1 cellular context compared by ENCODE assay signal in the genomic region with DNA sequence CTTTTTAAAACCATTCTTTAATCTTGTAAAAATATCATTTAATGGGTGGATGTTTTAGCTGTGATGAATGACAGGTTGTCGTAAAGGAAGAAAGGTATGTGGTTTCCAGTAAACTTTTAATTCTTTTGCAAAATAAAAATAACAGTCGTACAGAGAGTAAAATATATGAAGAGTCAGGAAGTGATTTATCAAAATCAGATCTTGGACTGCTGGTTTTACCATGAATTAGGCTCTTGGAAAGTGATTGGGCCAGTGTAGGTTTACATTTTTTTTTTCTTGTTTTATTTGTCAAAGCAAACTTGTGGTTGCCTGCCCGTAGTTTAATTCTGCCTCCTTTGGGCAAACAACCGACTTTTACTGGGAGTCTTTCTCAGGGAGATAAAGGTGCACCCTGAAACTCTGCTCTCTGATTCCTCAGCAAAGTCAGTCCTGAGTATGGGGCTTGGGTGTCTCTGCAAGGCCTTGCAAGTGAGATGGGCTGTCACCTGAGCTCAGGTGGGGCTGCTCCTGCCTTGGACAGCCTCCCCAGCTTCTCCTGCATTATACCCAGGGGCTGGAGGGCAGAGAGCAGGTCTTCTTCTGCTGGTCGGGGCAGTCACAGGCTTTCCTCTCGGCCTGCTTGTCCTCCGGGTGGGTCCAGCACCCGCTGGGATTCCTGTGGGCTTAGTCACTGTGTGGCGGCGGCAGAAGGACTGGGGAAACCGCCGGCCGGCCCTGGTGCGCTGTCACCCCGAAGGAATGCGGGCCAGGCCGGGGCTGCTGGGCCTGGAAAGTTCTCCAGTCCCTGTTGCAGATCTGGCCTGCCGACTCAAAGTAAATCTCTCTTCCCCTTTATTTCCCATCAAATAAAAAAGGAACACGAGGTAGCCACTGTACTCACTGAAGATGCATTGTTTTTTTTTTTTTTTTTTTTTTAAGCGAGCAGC.
TF ChIP-seq lines count a peak whose summit lies in the region.

No MANE protein-coding gene starts in this region.

TF ChIP-seq in HepG2, 621 proteins besides CTCF, POLR2A, EP300 and RAD21 (continued from another document and continues in another):
- TF ChIP-seq ZBTB34 (CRISPR knock-in tag; IDR thresholded peaks at IDR 0.05), result no peak
- TF ChIP-seq FOXO1 (CRISPR knock-in tag; IDR thresholded peaks at IDR 0.05), result no peak
- peak; percentile 63 for TF ChIP-seq SRSF1 (optimal IDR thresholded peaks at IDR 0.05; ENCODE audit: low read depth, low read length)
- TF ChIP-seq ARHGAP35 (CRISPR knock-in tag; IDR thresholded peaks at IDR 0.05; ENCODE audit: borderline replicate concordance), result no peak
- TF ChIP-seq ZNF230 (CRISPR knock-in tag; IDR thresholded peaks at IDR 0.05), result no peak; the same call in 1 of the 2 replicates
- no peak for TF ChIP-seq MTF2 (CRISPR knock-in tag; IDR thresholded peaks at IDR 0.05; ENCODE audit: borderline replicate concordance)
- TF ChIP-seq MAFG (CRISPR knock-in tag; IDR thresholded peaks at IDR 0.05), result no peak
- no peak for TF ChIP-seq ZNF430 (CRISPR knock-in tag; IDR thresholded peaks at IDR 0.05)
- TF ChIP-seq ELF3 (CRISPR knock-in tag; IDR thresholded peaks at IDR 0.05), result peak; percentile 46; the same call in 1 of the 2 replicates
- no peak for TF ChIP-seq ZNF337 (CRISPR knock-in tag; IDR thresholded peaks at IDR 0.05; ENCODE audit: borderline replicate concordance, low read depth)
- TF ChIP-seq ZBTB25 (CRISPR knock-in tag; IDR thresholded peaks at IDR 0.05), result no peak
- peak; percentile 82 for TF ChIP-seq ZFY (CRISPR knock-in tag; IDR thresholded peaks at IDR 0.05)
- TF ChIP-seq NPAS2 (CRISPR knock-in tag; IDR thresholded peaks at IDR 0.05; ENCODE audit: borderline replicate concordance), result no peak
- TF ChIP-seq ZNF589 (CRISPR knock-in tag; conservative IDR thresholded peaks at IDR 0.05), result no peak
- TF ChIP-seq IKZF5 (CRISPR knock-in tag; IDR thresholded peaks at IDR 0.05), result no peak; the same call in 1 of the 2 replicates
- no peak for TF ChIP-seq DNMT3B (CRISPR knock-in tag; conservative IDR thresholded peaks at IDR 0.05)
- TF ChIP-seq, protein P1, sequence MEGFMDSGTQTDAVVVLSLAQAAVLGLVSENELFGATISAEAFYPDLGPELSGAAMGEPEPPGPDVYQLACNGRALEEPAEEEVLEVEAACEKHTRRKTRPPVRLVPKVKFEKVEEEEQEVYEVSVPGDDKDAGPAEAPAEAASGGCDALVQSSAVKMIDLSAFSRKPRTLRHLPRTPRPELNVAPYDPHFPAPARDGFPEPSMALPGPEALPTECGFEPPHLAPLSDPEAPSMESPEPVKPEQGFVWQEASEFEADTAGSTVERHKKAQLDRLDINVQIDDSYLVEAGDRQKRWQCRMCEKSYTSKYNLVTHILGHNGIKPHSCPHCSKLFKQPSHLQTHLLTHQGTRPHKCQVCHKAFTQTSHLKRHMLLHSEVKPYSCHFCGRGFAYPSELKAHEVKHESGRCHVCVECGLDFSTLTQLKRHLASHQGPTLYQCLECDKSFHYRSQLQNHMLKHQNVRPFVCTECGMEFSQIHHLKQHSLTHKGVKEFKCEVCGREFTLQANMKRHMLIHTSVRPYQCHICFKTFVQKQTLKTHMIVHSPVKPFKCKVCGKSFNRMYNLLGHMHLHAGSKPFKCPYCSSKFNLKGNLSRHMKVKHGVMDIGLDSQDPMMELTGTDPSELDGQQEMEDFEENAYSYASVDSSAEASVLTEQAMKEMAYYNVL (CRISPR knock-in tag; IDR thresholded peaks at IDR 0.05; ENCODE audit: borderline replicate concordance), result no peak
- no peak for TF ChIP-seq SRSF4 (IDR thresholded peaks at IDR 0.05; ENCODE audit: low read depth, low read length, poor library complexity, severe bottlenecking)
- TF ChIP-seq HMGXB3 (CRISPR knock-in tag; IDR thresholded peaks at IDR 0.05; ENCODE audit: borderline replicate concordance), result no peak; the same call in 1 of the 2 replicates
- TF ChIP-seq, protein P2, sequence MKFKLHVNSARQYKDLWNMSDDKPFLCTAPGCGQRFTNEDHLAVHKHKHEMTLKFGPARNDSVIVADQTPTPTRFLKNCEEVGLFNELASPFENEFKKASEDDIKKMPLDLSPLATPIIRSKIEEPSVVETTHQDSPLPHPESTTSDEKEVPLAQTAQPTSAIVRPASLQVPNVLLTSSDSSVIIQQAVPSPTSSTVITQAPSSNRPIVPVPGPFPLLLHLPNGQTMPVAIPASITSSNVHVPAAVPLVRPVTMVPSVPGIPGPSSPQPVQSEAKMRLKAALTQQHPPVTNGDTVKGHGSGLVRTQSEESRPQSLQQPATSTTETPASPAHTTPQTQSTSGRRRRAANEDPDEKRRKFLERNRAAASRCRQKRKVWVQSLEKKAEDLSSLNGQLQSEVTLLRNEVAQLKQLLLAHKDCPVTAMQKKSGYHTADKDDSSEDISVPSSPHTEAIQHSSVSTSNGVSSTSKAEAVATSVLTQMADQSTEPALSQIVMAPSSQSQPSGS (CRISPR knock-in tag; IDR thresholded peaks at IDR 0.05), result peak; percentile 68; the same call in 1 of the 2 replicates
- no peak for TF ChIP-seq ASH2L (IDR thresholded peaks at IDR 0.05; ENCODE audit: insufficient read length, low read depth, low read length)
- 0 out of 2 replicates have a peak, but pooled peaks have one; percentile 59 for TF ChIP-seq ZBTB20 (CRISPR knock-in tag; IDR thresholded peaks at IDR 0.05; ENCODE audit: borderline replicate concordance, low read depth)
- no peak for TF ChIP-seq SMAD9 (CRISPR knock-in tag; IDR thresholded peaks at IDR 0.05)
- TF ChIP-seq ZNF549 (CRISPR knock-in tag; IDR thresholded peaks at IDR 0.05), result no peak
- no peak for TF ChIP-seq ZBTB44 (CRISPR knock-in tag; IDR thresholded peaks at IDR 0.05)
- no peak for TF ChIP-seq MIXL1 (CRISPR knock-in tag; IDR thresholded peaks at IDR 0.05)
- TF ChIP-seq ZBTB8A (CRISPR knock-in tag; IDR thresholded peaks at IDR 0.05; ENCODE audit: borderline replicate concordance, low read depth), result no peak
- TF ChIP-seq ZNF580 (CRISPR knock-in tag; IDR thresholded peaks at IDR 0.05; ENCODE audit: borderline replicate concordance, low read depth), result peak; percentile 33; the same call in 1 of the 2 replicates
- no peak for TF ChIP-seq U2AF2 (IDR thresholded peaks at IDR 0.05; ENCODE audit: low read depth, low read length)
- peak; percentile 39 for TF ChIP-seq RBM39 (IDR thresholded peaks at IDR 0.05; ENCODE audit: low read depth, low read length, poor library complexity, severe bottlenecking)
- TF ChIP-seq MZF1 (CRISPR knock-in tag; IDR thresholded peaks at IDR 0.05; ENCODE audit: borderline replicate concordance), result no peak
- no peak for TF ChIP-seq ZHX1 (CRISPR knock-in tag; IDR thresholded peaks at IDR 0.05; ENCODE audit: low read depth)
- TF ChIP-seq ERF (CRISPR knock-in tag; IDR thresholded peaks at IDR 0.05), result peak; percentile 37; the same call in 1 of the 2 replicates
- TF ChIP-seq ZNF136 (CRISPR knock-in tag; IDR thresholded peaks at IDR 0.05; ENCODE audit: low read depth), result no peak
- TF ChIP-seq NFE2L2 (IDR thresholded peaks at IDR 0.05; ENCODE audit: low read length), result no peak
- 0 out of 2 replicates have a peak, but pooled peaks have one; percentile 43 for TF ChIP-seq TSC22D2 (CRISPR knock-in tag; IDR thresholded peaks at IDR 0.05; ENCODE audit: borderline replicate concordance)
- TF ChIP-seq ZBTB21 (CRISPR knock-in tag; IDR thresholded peaks at IDR 0.05), result no peak
- no peak for TF ChIP-seq TAF15 (IDR thresholded peaks at IDR 0.05; ENCODE audit: low read depth, low read length, poor library complexity, severe bottlenecking)
- TF ChIP-seq, protein P3, sequence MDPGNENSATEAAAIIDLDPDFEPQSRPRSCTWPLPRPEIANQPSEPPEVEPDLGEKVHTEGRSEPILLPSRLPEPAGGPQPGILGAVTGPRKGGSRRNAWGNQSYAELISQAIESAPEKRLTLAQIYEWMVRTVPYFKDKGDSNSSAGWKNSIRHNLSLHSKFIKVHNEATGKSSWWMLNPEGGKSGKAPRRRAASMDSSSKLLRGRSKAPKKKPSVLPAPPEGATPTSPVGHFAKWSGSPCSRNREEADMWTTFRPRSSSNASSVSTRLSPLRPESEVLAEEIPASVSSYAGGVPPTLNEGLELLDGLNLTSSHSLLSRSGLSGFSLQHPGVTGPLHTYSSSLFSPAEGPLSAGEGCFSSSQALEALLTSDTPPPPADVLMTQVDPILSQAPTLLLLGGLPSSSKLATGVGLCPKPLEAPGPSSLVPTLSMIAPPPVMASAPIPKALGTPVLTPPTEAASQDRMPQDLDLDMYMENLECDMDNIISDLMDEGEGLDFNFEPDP (CRISPR knock-in tag; conservative IDR thresholded peaks at IDR 0.05), result no peak
